12 cellular contexts compared by ENCODE assay signal in genomic region chr11:128841461-128842072, GRCh38. TPM values are rescaled to one million over a fixed set of nuclear protein-coding genes. Genes with fewer than 3 reads are reported as not detected.
DNase-seq lines count a peak whose midpoint lies in the region; ATAC-seq and TF ChIP-seq lines count a peak whose summit lies in the region.
"Had no signal": no experiment of that assay in that cellular context is flagged by ENCODE, and none has a peak within 500 bp of the region (broad histone marks: within the 10 kb centered on the region; RNA-seq: fewer than 3 reads in every experiment).

No MANE protein-coding gene starts in this region.

- H3K9me3 Mint-ChIP-seq in memory B cell (no peaks in the 10 kb centered on the region), GM23338 (no peaks in the 10 kb centered on the region; the same call in 2 of the 3 replicates)
- no peaks in the 10 kb centered on the region for H3K9me3 Mint-ChIP-seq in stimulated activated effector memory CD8-positive, alpha-beta T cell treated with anti-CD3 and anti-CD28 coated beads, Interleukin-12 subunit alpha, Interleukin-12 subunit beta, amount 100 ng/mL, for 72 hours

- H3K4me3 Mint-ChIP-seq in memory B cell = peak overlapping the region; percentile 33
- H3K4me3 Mint-ChIP-seq in GM23338 = no peak overlapping the region
- no peak overlapping the region for H3K4me3 Mint-ChIP-seq in stimulated activated effector memory CD8-positive, alpha-beta T cell treated with anti-CD3 and anti-CD28 coated beads, Interleukin-12 subunit alpha, Interleukin-12 subunit beta, amount 100 ng/mL, for 72 hours

- no peak for TF ChIP-seq CTCF in GM23338 (conservative IDR thresholded peaks at IDR 0.05; ENCODE audit: low read depth in 2 of 2)

- H3K4me1 Mint-ChIP-seq in memory B cell (peaks cover 66% of the 10 kb centered on the region), GM23338 (peaks cover 23% of the 10 kb centered on the region)
- peaks cover 13% of the 10 kb centered on the region for H3K4me1 Mint-ChIP-seq in stimulated activated effector memory CD8-positive, alpha-beta T cell treated with anti-CD3 and anti-CD28 coated beads, Interleukin-12 subunit alpha, Interleukin-12 subunit beta, amount 100 ng/mL, for 72 hours

- DNase-seq in memory B cell (ENCODE audit: low spot score in 2 of 2) (peak; percentile 38 to 60), HUDEP-2 (lab: John Stamatoyannopoulos, UW; ENCODE audit: unreplicated experiment in 76 of 76) (no peak), GM23338 (ENCODE audit: low spot score) (no peak)
- DNase-seq in stimulated activated effector memory CD8-positive, alpha-beta T cell treated with anti-CD3 and anti-CD28 coated beads, Interleukin-12 subunit alpha, Interleukin-12 subunit beta, amount 100 ng/mL, for 72 hours (ENCODE audit: low spot score in 2 of 2) = no peak
- DNase-seq: activated T-cell treated with anti-CD3 and anti-CD28 coated beads for 4 hours, GDM1, NCI-H1694 treated with DMSO at 0.1 percent for 48 hours had no signal

- no peaks in the 10 kb centered on the region for H3K36me3 ChIP-seq in GM23338 (ENCODE audit: insufficient read depth)

- no peak overlapping the region for H3K4me2 ChIP-seq in GM23338

- H3K27ac Mint-ChIP-seq in memory B cell = peak overlapping the region; percentile 99
- no peak overlapping the region for H3K27ac Mint-ChIP-seq in GM23338
- H3K27ac Mint-ChIP-seq in stimulated activated effector memory CD8-positive, alpha-beta T cell treated with anti-CD3 and anti-CD28 coated beads, Interleukin-12 subunit alpha, Interleukin-12 subunit beta, amount 100 ng/mL, for 72 hours = no peak overlapping the region

- H3F3A ChIP-seq in GM23338 (replicated peaks; ENCODE audit: low read depth) = no peaks in the 10 kb centered on the region

- no peaks in the 10 kb centered on the region for H3K27me3 ChIP-seq in GM23338 (ENCODE audit: insufficient read depth)

- H3K4me3 ChIP-seq in GM23338 = no peak overlapping the region

- ATAC-seq in GM18861 (IDR thresholded peaks at IDR 0.05; ENCODE audit: unreplicated experiment) = peak; percentile 51
- peak; percentile 45 for ATAC-seq in GM21619 (IDR thresholded peaks at IDR 0.05; ENCODE audit: unreplicated experiment)
- ATAC-seq in HG03520 (IDR thresholded peaks at IDR 0.05; ENCODE audit: unreplicated experiment) = peak; percentile 64
- ATAC-seq in memory B cell (ENCODE audit: low read depth) = peak; percentile 82
- ATAC-seq in HG02678 (IDR thresholded peaks at IDR 0.05; ENCODE audit: unreplicated experiment) = no peak
- ATAC-seq in GM23338 = no peak
- ATAC-seq in stimulated activated effector memory CD8-positive, alpha-beta T cell treated with anti-CD3 and anti-CD28 coated beads, Interleukin-12 subunit alpha, Interleukin-12 subunit beta, amount 100 ng/mL, for 72 hours = no peak

- H3K4me1 ChIP-seq in GM23338 (ENCODE audit: insufficient read depth) = peaks cover 17% of the 10 kb centered on the region

- peaks cover 10% of the 10 kb centered on the region for H3K36me3 Mint-ChIP-seq in memory B cell
- H3K36me3 Mint-ChIP-seq in GM23338 (ENCODE audit: low read depth) = no peaks in the 10 kb centered on the region
- H3K36me3 Mint-ChIP-seq in stimulated activated effector memory CD8-positive, alpha-beta T cell treated with anti-CD3 and anti-CD28 coated beads, Interleukin-12 subunit alpha, Interleukin-12 subunit beta, amount 100 ng/mL, for 72 hours = no peaks in the 10 kb centered on the region

- H2AFZ ChIP-seq in GM23338 = no peak overlapping the region; the same call in 1 of the 2 replicates

- H3K27me3 Mint-ChIP-seq in memory B cell = no peaks in the 10 kb centered on the region
- H3K27me3 Mint-ChIP-seq in GM23338 (ENCODE audit: insufficient read depth, low read depth, poor library complexity) = no peaks in the 10 kb centered on the region

- H3K79me2 ChIP-seq in GM23338 (replicated peaks; ENCODE audit: insufficient read depth) = no peaks in the 10 kb centered on the region

- no peaks in the 10 kb centered on the region for H4K20me1 ChIP-seq in GM23338 (replicated peaks; ENCODE audit: insufficient read depth)

- H3K9me2 ChIP-seq in GM23338 (ENCODE audit: insufficient read depth) = peaks cover 23% of the 10 kb centered on the region; the same call in 1 of the 2 replicates

- no peak overlapping the region for H3K27ac ChIP-seq in GM23338 (ENCODE audit: low read depth)

TF ChIP-seq in GM23338, 12 proteins besides CTCF, POLR2A, EP300 and RAD21 (continues in another document):
- TF ChIP-seq POLR2AphosphoS5 (IDR thresholded peaks at IDR 0.05; ENCODE audit: low read depth) (no peak), EZH2phosphoT487 (IDR thresholded peaks at IDR 0.05; ENCODE audit: unreplicated experiment) (no peak), NANOG (IDR thresholded peaks at IDR 0.05; ENCODE audit: borderline replicate concordance) (no peak), ZNF331 (CRISPR knock-in tag; IDR thresholded peaks at IDR 0.05; ENCODE audit: low read depth) (no peak), EZH2 (IDR thresholded peaks at IDR 0.05; ENCODE audit: low read depth, unreplicated experiment) (no peak), JUNB (IDR thresholded peaks at IDR 0.05; ENCODE audit: unreplicated experiment) (no peak), CREB1 (CRISPR knock-in tag; IDR thresholded peaks at IDR 0.05; ENCODE audit: low read depth) (no peak), ZNF114 (CRISPR knock-in tag; IDR thresholded peaks at IDR 0.05) (no peak), STAT1 (IDR thresholded peaks at IDR 0.05; ENCODE audit: unreplicated experiment) (no peak)
- TF ChIP-seq, protein P1, sequence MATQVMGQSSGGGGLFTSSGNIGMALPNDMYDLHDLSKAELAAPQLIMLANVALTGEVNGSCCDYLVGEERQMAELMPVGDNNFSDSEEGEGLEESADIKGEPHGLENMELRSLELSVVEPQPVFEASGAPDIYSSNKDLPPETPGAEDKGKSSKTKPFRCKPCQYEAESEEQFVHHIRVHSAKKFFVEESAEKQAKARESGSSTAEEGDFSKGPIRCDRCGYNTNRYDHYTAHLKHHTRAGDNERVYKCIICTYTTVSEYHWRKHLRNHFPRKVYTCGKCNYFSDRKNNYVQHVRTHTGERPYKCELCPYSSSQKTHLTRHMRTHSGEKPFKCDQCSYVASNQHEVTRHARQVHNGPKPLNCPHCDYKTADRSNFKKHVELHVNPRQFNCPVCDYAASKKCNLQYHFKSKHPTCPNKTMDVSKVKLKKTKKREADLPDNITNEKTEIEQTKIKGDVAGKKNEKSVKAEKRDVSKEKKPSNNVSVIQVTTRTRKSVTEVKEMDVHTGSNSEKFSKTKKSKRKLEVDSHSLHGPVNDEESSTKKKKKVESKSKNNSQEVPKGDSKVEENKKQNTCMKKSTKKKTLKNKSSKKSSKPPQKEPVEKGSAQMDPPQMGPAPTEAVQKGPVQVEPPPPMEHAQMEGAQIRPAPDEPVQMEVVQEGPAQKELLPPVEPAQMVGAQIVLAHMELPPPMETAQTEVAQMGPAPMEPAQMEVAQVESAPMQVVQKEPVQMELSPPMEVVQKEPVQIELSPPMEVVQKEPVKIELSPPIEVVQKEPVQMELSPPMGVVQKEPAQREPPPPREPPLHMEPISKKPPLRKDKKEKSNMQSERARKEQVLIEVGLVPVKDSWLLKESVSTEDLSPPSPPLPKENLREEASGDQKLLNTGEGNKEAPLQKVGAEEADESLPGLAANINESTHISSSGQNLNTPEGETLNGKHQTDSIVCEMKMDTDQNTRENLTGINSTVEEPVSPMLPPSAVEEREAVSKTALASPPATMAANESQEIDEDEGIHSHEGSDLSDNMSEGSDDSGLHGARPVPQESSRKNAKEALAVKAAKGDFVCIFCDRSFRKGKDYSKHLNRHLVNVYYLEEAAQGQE (IDR thresholded peaks at IDR 0.05; ENCODE audit: unreplicated experiment) = no peak
- TF ChIP-seq, protein P2, sequence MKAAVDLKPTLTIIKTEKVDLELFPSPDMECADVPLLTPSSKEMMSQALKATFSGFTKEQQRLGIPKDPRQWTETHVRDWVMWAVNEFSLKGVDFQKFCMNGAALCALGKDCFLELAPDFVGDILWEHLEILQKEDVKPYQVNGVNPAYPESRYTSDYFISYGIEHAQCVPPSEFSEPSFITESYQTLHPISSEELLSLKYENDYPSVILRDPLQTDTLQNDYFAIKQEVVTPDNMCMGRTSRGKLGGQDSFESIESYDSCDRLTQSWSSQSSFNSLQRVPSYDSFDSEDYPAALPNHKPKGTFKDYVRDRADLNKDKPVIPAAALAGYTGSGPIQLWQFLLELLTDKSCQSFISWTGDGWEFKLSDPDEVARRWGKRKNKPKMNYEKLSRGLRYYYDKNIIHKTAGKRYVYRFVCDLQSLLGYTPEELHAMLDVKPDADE (IDR thresholded peaks at IDR 0.05) = no peak

RNA-seq across cellular contexts. Expression of gene KCNJ1, which starts 25.5 kb away (rescaled TPM):
- not detected in 2 replicates for total RNA-seq in GM23338 (2014; rRNA removed; shearing (Covaris generic))
- 0.16 and 0.42 TPM in 2 replicates for polyA plus RNA-seq in GM23338 (2016; fragmentation: Nextera tagmentation; extraction: Ambion mirVana)
- total RNA-seq: osteoblast had no signal

RNA-seq across cellular contexts. Expression of gene KCNJ5, which starts 49.6 kb away (rescaled TPM):
- total RNA-seq in GM23338 (2014; rRNA removed; shearing (Covaris generic)) = not detected in 2 replicates
- not detected in 2 replicates for polyA plus RNA-seq in GM23338 (2016; fragmentation: Nextera tagmentation; extraction: Ambion mirVana)

Comparison
In these comparisons a context has a peak if more than half of its experiments do, and no peak if none do; other contexts are left out.
1. ATAC-seq: peak in GM18861 (single experiment), GM21619 (single experiment), HG03520 (single experiment) and memory B cell (single experiment); none in HG02678 (single experiment), GM23338 (single experiment) and stimulated activated effector memory CD8-positive, alpha-beta T cell treated with anti-CD3 and anti-CD28 coated beads, Interleukin-12 subunit alpha, Interleukin-12 subunit beta, amount 100 ng/mL, for 72 hours (single experiment).
2. DNase-seq: peak in memory B cell (2 of 2); none in HUDEP-2 (0 of 76), GM23338 (single experiment) and stimulated activated effector memory CD8-positive, alpha-beta T cell treated with anti-CD3 and anti-CD28 coated beads, Interleukin-12 subunit alpha, Interleukin-12 subunit beta, amount 100 ng/mL, for 72 hours (0 of 2).